Comparison of ENCODE assay signal across 8 cellular contexts in genomic region chr7:75879771-75880184, GRCh38. TPM values are rescaled to one million over a fixed set of nuclear protein-coding genes. Genes with fewer than 3 reads are reported as not detected.
DNase-seq lines count a peak whose midpoint lies in the region; ATAC-seq and TF ChIP-seq lines count a peak whose summit lies in the region.

No MANE protein-coding gene starts in this region.

- H3K79me1 ChIP-seq in trophoblast cell (ENCODE audit: low read length) = peaks cover 8% of the 10 kb centered on the region

- H3K79me2 ChIP-seq in ACC112 (ENCODE audit: control insufficient read depth, insufficient read depth, low read length, unreplicated experiment) = peaks cover 17% of the 10 kb centered on the region
- peaks cover 29% of the 10 kb centered on the region for H3K79me2 ChIP-seq in GM23248 (ENCODE audit: insufficient read depth)
- peaks cover 7% of the 10 kb centered on the region for H3K79me2 ChIP-seq in trophoblast cell (ENCODE audit: control insufficient read depth, insufficient read depth, low read length, poor library complexity)

- H3K9me2 ChIP-seq in GM23248 (ENCODE audit: insufficient read depth) = no peaks in the 10 kb centered on the region

- DNase-seq in GM23248 = peak; percentile 53
- peak; percentile 53 for DNase-seq in T-helper 22 cell (ENCODE audit: low read depth)
- DNase-seq in epithelial cell of proximal tubule (ENCODE audit: low read depth) = no peak
- DNase-seq in trophoblast cell = peak in 1 of 2 donors; percentile 81
- no peak for DNase-seq in middle frontal gyrus (ENCODE audit: extremely low spot score, low spot score)
- no peak for DNase-seq in NCI-H1092 (lab: John Stamatoyannopoulos, UW)

- no peak for TF ChIP-seq CTCF in epithelial cell of proximal tubule (conservative IDR thresholded peaks at IDR 0.05; ENCODE audit: low read depth, low read length)

- in situ Hi-C loops in GM23248 (cut with MboI) = no loop called here

- peak overlapping the region; percentile 98 for H3K4me3 ChIP-seq in ACC112 (ENCODE audit: low read depth, low read length)
- H3K4me3 ChIP-seq in GM23248 = peak overlapping the region; percentile 87
- H3K4me3 ChIP-seq in epithelial cell of proximal tubule (ENCODE audit: low read depth, low read length) = peak overlapping the region; percentile 91
- no peak overlapping the region for H3K4me3 ChIP-seq in trophoblast cell (ENCODE audit: low read depth, low read length)

- H3K36me3 ChIP-seq in ACC112 (ENCODE audit: insufficient read depth, low read length) = peaks cover 7% of the 10 kb centered on the region; the same call in 1 of the 2 replicates
- H3K36me3 ChIP-seq in GM23248 (ENCODE audit: low read depth) = peaks cover 3% of the 10 kb centered on the region; the same call in 1 of the 2 replicates
- peaks cover 25 to 26% of the 10 kb centered on the region in 2 experiments for H3K36me3 ChIP-seq in trophoblast cell (ENCODE audit: control insufficient read depth in 1 of 2, insufficient read depth in 2 of 2, low read length in 2 of 2)

- peak overlapping the region; percentile 95 for H3K4me2 ChIP-seq in GM23248 (ENCODE audit: unreplicated experiment)
- peak overlapping the region; percentile 94 for H3K4me2 ChIP-seq in trophoblast cell (ENCODE audit: low read length)

- peak overlapping the region; percentile 47 for H3K4ac ChIP-seq in trophoblast cell (ENCODE audit: low read depth, low read length)

- H3K27ac ChIP-seq in ACC112 (ENCODE audit: low read depth, low read length) (peak overlapping the region; percentile 1; the same call in 1 of the 2 replicates), GM23248 (0 out of 2 replicates have a peak overlapping the region, but pooled peaks have one; percentile 7), trophoblast cell (ENCODE audit: low read depth, low read length) (no peak overlapping the region)

- no peaks in the 10 kb centered on the region for H4K20me1 ChIP-seq in GM23248 (ENCODE audit: insufficient read depth)

- H2AK5ac ChIP-seq in trophoblast cell (ENCODE audit: low read length) = no peak overlapping the region

- no peak overlapping the region for H2BK12ac ChIP-seq in trophoblast cell (ENCODE audit: low read length)

- H4K12ac ChIP-seq in trophoblast cell (ENCODE audit: low read depth, low read length) = no peak overlapping the region

- no peaks in the 10 kb centered on the region for H3F3A ChIP-seq in GM23248 (ENCODE audit: insufficient read depth)

- no peak overlapping the region for H2BK120ac ChIP-seq in trophoblast cell (ENCODE audit: insufficient read depth, low read length, poor library complexity)

- H3K9ac ChIP-seq in GM23248 (peak overlapping the region; percentile 83), trophoblast cell (ENCODE audit: low read length) (no peak overlapping the region)

- H2AFZ ChIP-seq in ACC112 (ENCODE audit: low read length, unreplicated experiment) = peak overlapping the region; percentile 31
- H2AFZ ChIP-seq in GM23248 = peak overlapping the region; percentile 75
- no peak overlapping the region for H2AFZ ChIP-seq in trophoblast cell (ENCODE audit: insufficient read depth, low read length, poor library complexity)

- H3K23ac ChIP-seq in trophoblast cell (ENCODE audit: low read length) = no peak overlapping the region

- H3K18ac ChIP-seq in trophoblast cell (ENCODE audit: low read length) = no peak overlapping the region

- ATAC-seq in GM18909 (IDR thresholded peaks at IDR 0.05; ENCODE audit: poor library complexity, unreplicated experiment) = no peak

- H4K91ac ChIP-seq in trophoblast cell (ENCODE audit: low read depth, low read length) = no peak overlapping the region

- no peak overlapping the region for H3K14ac ChIP-seq in trophoblast cell (ENCODE audit: low read length)

- H2BK5ac ChIP-seq in trophoblast cell (ENCODE audit: low read depth, low read length, poor library complexity) = no peak overlapping the region

- H3K9me3 ChIP-seq in GM23248 (ENCODE audit: low read depth) = no peaks in the 10 kb centered on the region
- peaks cover 2% of the 10 kb centered on the region for H3K9me3 ChIP-seq in trophoblast cell (ENCODE audit: insufficient read depth, low read depth, low read length)

- 4 to 7% methylated on average over 8 of the region's 8 CpGs for WGBS in GM23248 (ENCODE audit: low coverage in 1 of 2, low lambda C conversion rate in 2 of 2, missing lambda C conversion rate in 2 of 2), 2 experiments
- WGBS in trophoblast cell (ENCODE audit: extremely low coverage, insufficient coverage, insufficient read length) = no CpG with 5 or more reads among the region's 8 CpGs

- H3K4me1 ChIP-seq in ACC112 (ENCODE audit: control insufficient read depth, insufficient read depth, low read length, unreplicated experiment) (peaks cover 14% of the 10 kb centered on the region), GM23248 (ENCODE audit: insufficient read depth) (peaks cover 13% of the 10 kb centered on the region), trophoblast cell (ENCODE audit: control insufficient read depth in 1 of 2, insufficient read depth in 2 of 2, low read length in 2 of 2) (peaks cover 2 to 5% of the 10 kb centered on the region in 2 experiments)

- no peaks in the 10 kb centered on the region for H3K27me3 ChIP-seq in ACC112 (ENCODE audit: insufficient read depth, low read length)
- H3K27me3 ChIP-seq in GM23248 (replicated peaks; ENCODE audit: insufficient read depth) = no peaks in the 10 kb centered on the region
- H3K27me3 ChIP-seq in trophoblast cell (ENCODE audit: insufficient read depth, low read length) = no peaks in the 10 kb centered on the region

- no peak overlapping the region for H4K8ac ChIP-seq in trophoblast cell (ENCODE audit: low read depth, low read length)

RNA-seq across cellular contexts. Expression of gene RHBDD2, which starts 0.9 kb away (rescaled TPM):
- total RNA-seq in GM23248 (2014; rRNA removed; shearing (Covaris generic)) = 28.1 and 35.5 TPM in 2 replicates
- polyA plus RNA-seq in GM23248 (2016; fragmentation: Nextera tagmentation; extraction: Ambion mirVana) = 61.0 and 62.2 TPM in 2 replicates
- total RNA-seq in epithelial cell of proximal tubule = 34.9 and 47.3 TPM in 2 replicates
- polyA plus RNA-seq in trophoblast cell (2013) = 22.6 and 24.0 TPM in 2 replicates

RNA-seq across cellular contexts. Expression of gene POR, which starts 35.2 kb away (rescaled TPM):
- 38.2 and 42.7 TPM in 2 replicates for total RNA-seq in GM23248 (2014; rRNA removed; shearing (Covaris generic))
- polyA plus RNA-seq in GM23248 (2016; fragmentation: Nextera tagmentation; extraction: Ambion mirVana) = 54.4 and 58.6 TPM in 2 replicates
- total RNA-seq in epithelial cell of proximal tubule = 77.8 and 83.0 TPM in 2 replicates
- polyA plus RNA-seq in trophoblast cell (2013) = 59.4 and 65.9 TPM in 2 replicates

Comparison
In these comparisons a context has a peak if more than half of its experiments do, and no peak if none do; other contexts are left out.
1. DNase-seq: peak in GM23248 (single experiment) and T-helper 22 cell (single experiment); none in epithelial cell of proximal tubule (single experiment), middle frontal gyrus (single experiment) and NCI-H1092 (single experiment).